ENCODE assay signal across 30 cellular contexts in the genomic region with DNA sequence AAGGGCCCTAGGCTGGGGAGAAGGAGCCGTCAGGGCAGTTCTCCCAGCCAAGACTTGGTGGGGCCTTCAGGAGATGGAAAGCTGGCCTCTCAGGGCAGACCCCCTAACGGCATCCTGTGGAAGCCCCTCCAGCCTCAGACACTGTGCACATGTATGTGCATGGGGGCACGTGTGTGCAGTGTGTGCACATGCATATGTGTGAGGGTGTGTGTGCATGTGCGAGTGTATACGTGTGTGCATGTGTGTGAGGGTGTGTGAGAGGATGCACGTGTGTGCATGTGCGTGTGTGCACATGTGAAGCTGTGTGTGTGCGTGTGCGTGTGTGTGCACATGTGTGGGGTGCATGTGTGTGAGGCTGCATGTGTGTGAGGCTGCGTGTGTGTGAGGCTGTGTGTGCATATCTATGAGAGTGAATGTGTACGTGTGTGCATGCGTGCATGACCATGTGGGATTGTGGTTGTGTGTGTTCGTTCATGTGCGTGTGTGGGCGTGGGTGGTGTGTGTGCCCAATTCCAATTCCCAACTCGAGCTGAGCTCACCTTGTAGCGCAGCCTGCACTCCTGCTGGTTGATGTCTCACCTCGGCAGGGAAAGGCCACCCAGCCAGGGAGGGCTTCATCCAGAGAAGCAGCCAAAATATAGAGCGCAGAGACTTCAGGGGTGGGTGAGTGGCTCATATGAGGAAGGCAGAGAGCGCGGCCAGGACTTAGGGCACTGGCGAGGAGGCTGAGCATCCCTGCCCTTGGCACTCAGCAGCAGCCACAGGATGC.
DNase-seq lines count a peak whose midpoint lies in the region; ATAC-seq, FAIRE-seq and TF ChIP-seq lines count a peak whose summit lies in the region.
"Had no signal": no experiment of that assay in that cellular context is flagged by ENCODE, and none has a peak within 500 bp of the region (broad histone marks: within the 10 kb centered on the region; RNA-seq: fewer than 3 reads in every experiment).

No MANE protein-coding gene starts in this region.

- POLR2A ChIA-PET in WTC11 (lab: Charles Lee) (no interaction called here), HepG2 (lab: Yijun Ruan, JAX) (no interaction called here)

- no peak overlapping the region for H3K4me3 Mint-ChIP-seq in activated T-cell treated with anti-CD3 and anti-CD28 coated beads, Interleukin-2, amount 50 U/mL, for 24 hours
- H3K4me3 Mint-ChIP-seq in activated T-cell treated with anti-CD3 and anti-CD28 coated beads, Interleukin-2, amount 50 U/mL, for 72 hours: no peak overlapping the region
- H3K4me3 Mint-ChIP-seq in WTC11 (no peak overlapping the region), type B pancreatic cell (no peak overlapping the region)
- H3K4me3 Mint-ChIP-seq: activated naive CD8-positive, alpha-beta T cell; IgD-negative memory B cell had no signal

- no peak overlapping the region for H3K9ac ChIP-seq in HepG2 (ENCODE audit: insufficient read depth, low read depth, low read length)
- H3K9ac ChIP-seq: BLaER1 had no signal

- no peak for TF ChIP-seq CTCF in WTC11 (IDR thresholded peaks at IDR 0.05)
- no peak for TF ChIP-seq CTCF in HepG2 (CRISPR knock-in tag; IDR thresholded peaks at IDR 0.05)
- no peak for TF ChIP-seq CTCF in type B pancreatic cell (conservative IDR thresholded peaks at IDR 0.05)

- no peaks in the 10 kb centered on the region for H3K4me1 ChIP-seq in HepG2 (ENCODE audit: insufficient read depth, low read length)
- H3K4me1 ChIP-seq: right atrium auricular region had no signal

- H3K27ac Mint-ChIP-seq in activated T-cell treated with anti-CD3 and anti-CD28 coated beads, Interleukin-2, amount 50 U/mL, for 24 hours: no peak overlapping the region
- no peak overlapping the region for H3K27ac Mint-ChIP-seq in activated T-cell treated with anti-CD3 and anti-CD28 coated beads, Interleukin-2, amount 50 U/mL, for 72 hours
- H3K27ac Mint-ChIP-seq in WTC11 (no peak overlapping the region; the same call in 1 of the 2 replicates), type B pancreatic cell (no peak overlapping the region)
- H3K27ac Mint-ChIP-seq: activated naive CD8-positive, alpha-beta T cell; IgD-negative memory B cell had no signal

- H3K4me3 ChIP-seq in HepG2 (replicated peaks in 1 of 3; ENCODE audit: insufficient read depth in 1 of 3, low read depth in 2 of 3, low read length in 3 of 3): no peak overlapping the region
- H3K4me3 ChIP-seq: BLaER1, esophagus squamous epithelium, gastroesophageal sphincter, MG63, right atrium auricular region had no signal

- BruUV-seq in HepG2 (replicated peaks; lab: Mats Ljungman, UMichigan): no TSS peak

- no peaks in the 10 kb centered on the region for H3K36me3 Mint-ChIP-seq in activated T-cell treated with anti-CD3 and anti-CD28 coated beads, Interleukin-2, amount 50 U/mL, for 24 hours (ENCODE audit: low read depth)
- no peaks in the 10 kb centered on the region for H3K36me3 Mint-ChIP-seq in activated T-cell treated with anti-CD3 and anti-CD28 coated beads, Interleukin-2, amount 50 U/mL, for 72 hours (ENCODE audit: insufficient read depth in 2 of 2)
- H3K36me3 Mint-ChIP-seq in WTC11 (no peaks in the 10 kb centered on the region), type B pancreatic cell (no peaks in the 10 kb centered on the region)
- H3K36me3 Mint-ChIP-seq: activated naive CD8-positive, alpha-beta T cell; IgD-negative memory B cell had no signal

- H3K36me3 ChIP-seq in HepG2 (replicated peaks in 1 of 2; ENCODE audit: control insufficient read depth in 1 of 2, insufficient read depth in 2 of 2, low read length in 2 of 2): no peaks in the 10 kb centered on the region
- H3K36me3 ChIP-seq: BLaER1, esophagus squamous epithelium, gastroesophageal sphincter, MG63, right atrium auricular region had no signal

- peaks cover 11% of the 10 kb centered on the region for H3K27me3 Mint-ChIP-seq in activated T-cell treated with anti-CD3 and anti-CD28 coated beads, Interleukin-2, amount 50 U/mL, for 24 hours
- peaks cover 6% of the 10 kb centered on the region for H3K27me3 Mint-ChIP-seq in activated T-cell treated with anti-CD3 and anti-CD28 coated beads, Interleukin-2, amount 50 U/mL, for 72 hours (ENCODE audit: low read depth)
- H3K27me3 Mint-ChIP-seq in WTC11 (ENCODE audit: low read depth) (no peaks in the 10 kb centered on the region), type B pancreatic cell (peaks cover 38% of the 10 kb centered on the region)

- 12% methylated on average over 20 of the region's 22 CpGs for WGBS in HepG2 (ENCODE audit: low lambda C conversion rate)

- in situ Hi-C loops in HepG2 (cut with HindIII; ENCODE audit: extremely low pct_ligation_motif_present, low pct_unique_long_range_greater_than_20kb): no loop called here

- intact Hi-C loops in HepG2 (cut with micrococcal nuclease; ENCODE audit: unreplicated experiment): no loop called here

- H3K27me3 ChIP-seq in HepG2 (ENCODE audit: control insufficient read depth in 1 of 2, insufficient read depth in 2 of 2, low read length in 2 of 2): peaks cover 11 to 36% of the 10 kb centered on the region in 2 experiments
- H3K27me3 ChIP-seq: MG63, right atrium auricular region had no signal

- no peaks in the 10 kb centered on the region for H4K20me1 ChIP-seq in HepG2 (ENCODE audit: insufficient read depth, low read length)
- H4K20me1 ChIP-seq: BLaER1 had no signal

- no peaks in the 10 kb centered on the region for H3K4me1 Mint-ChIP-seq in activated T-cell treated with anti-CD3 and anti-CD28 coated beads, Interleukin-2, amount 50 U/mL, for 24 hours (ENCODE audit: low read depth)
- H3K4me1 Mint-ChIP-seq in activated T-cell treated with anti-CD3 and anti-CD28 coated beads, Interleukin-2, amount 50 U/mL, for 72 hours (ENCODE audit: low read depth): no peaks in the 10 kb centered on the region
- H3K4me1 Mint-ChIP-seq in WTC11 (peaks cover 39% of the 10 kb centered on the region), type B pancreatic cell (ENCODE audit: unreplicated experiment) (peaks cover 13% of the 10 kb centered on the region)
- H3K4me1 Mint-ChIP-seq: IgD-negative memory B cell had no signal

- TF ChIP-seq POLR2A in HepG2 (IDR thresholded peaks at IDR 0.05; ENCODE audit: insufficient read depth in 1 of 2, low read depth in 2 of 2, low read length in 2 of 2): no peak

- no peak for TF ChIP-seq EP300 in HepG2 (IDR thresholded peaks at IDR 0.05; ENCODE audit: low read depth in 2 of 2, low read length in 2 of 2)
- no peak for TF ChIP-seq EP300 in HepG2 (CRISPR knock-in tag; IDR thresholded peaks at IDR 0.05; ENCODE audit: borderline replicate concordance)

- no peak for TF ChIP-seq RAD21 in HepG2 (CRISPR knock-in tag; IDR thresholded peaks at IDR 0.05)

- H3K9me3 Mint-ChIP-seq in activated T-cell treated with anti-CD3 and anti-CD28 coated beads, Interleukin-2, amount 50 U/mL, for 24 hours: no peaks in the 10 kb centered on the region
- no peaks in the 10 kb centered on the region for H3K9me3 Mint-ChIP-seq in activated T-cell treated with anti-CD3 and anti-CD28 coated beads, Interleukin-2, amount 50 U/mL, for 72 hours
- H3K9me3 Mint-ChIP-seq in WTC11 (no peaks in the 10 kb centered on the region), type B pancreatic cell (no peaks in the 10 kb centered on the region)
- H3K9me3 Mint-ChIP-seq: IgD-negative memory B cell had no signal

- H3K27ac ChIP-seq in HepG2 (ENCODE audit: extremely low read length, insufficient read depth, low read length): no peak overlapping the region
- H3K27ac ChIP-seq: BLaER1, esophagus squamous epithelium, gastroesophageal sphincter, right atrium auricular region, VCaP had no signal

- H2AFZ ChIP-seq in HepG2 (ENCODE audit: low read length): no peak overlapping the region

- 0 out of 2 replicates have a peak, but pooled peaks cover 10% of the 10 kb centered on the region for H3K9me3 ChIP-seq in HepG2 (ENCODE audit: low read length)
- H3K9me3 ChIP-seq: BLaER1, esophagus squamous epithelium, gastroesophageal sphincter, MG63, right atrium auricular region had no signal

- peak; percentile 7 for DNase-seq in activated T-cell treated with anti-CD3 and anti-CD28 coated beads, Interleukin-2, amount 50 U/mL, for 24 hours
- no peak for DNase-seq in activated T-cell treated with anti-CD3 and anti-CD28 coated beads, Interleukin-2, amount 50 U/mL, for 72 hours
- peak; percentile 4 for DNase-seq in WTC11 (ENCODE audit: low spot score)
- no peak for DNase-seq in HepG2 (ENCODE audit: low spot score)
- DNase-seq in type B pancreatic cell (ENCODE audit: extremely low spot score, unreplicated experiment): peak; percentile 48
- DNase-seq in cortex of kidney (lab: John Stamatoyannopoulos, UW): no peak
- DNase-seq in hypothalamus (lab: John Stamatoyannopoulos, UW): no peak
- no peak for DNase-seq in KG1 (lab: John Stamatoyannopoulos, UW)
- DNase-seq: activated CD4-positive, alpha-beta T cell treated with anti-CD3 and anti-CD28 coated beads, Interleukin-2, amount 50 U/mL, for 4 hours; COR-L47; effector CD8-positive, alpha-beta T cell; esophagus squamous epithelium; mammary epithelial cell; MG63; NCI-H1417; NCI-H2107; NCI-H510A; NK-92 treated with Interleukin-12 subunit alpha and Interleukin-12 subunit beta, amount 100 ng/mL, for 24 hours; occipital lobe; stimulated activated CD4-positive, alpha-beta T cell treated with anti-CD3 and anti-CD28 coated beads, Interleukin-12 subunit alpha, Interleukin-12 subunit beta, amount 100 ng/mL, for 4 hours; T-helper 2 cell had no signal

- H3K4me2 ChIP-seq in HepG2 (ENCODE audit: low read depth, low read length): no peak overlapping the region
- H3K4me2 ChIP-seq: BLaER1 had no signal

- CTCF ChIA-PET in WTC11 (lab: Charles Lee) (no interaction called here), HepG2 (lab: Yijun Ruan, JAX; ENCODE audit: low intra/inter-chr PET ratio, low total read pairs) (no interaction called here)

- H3K79me2 ChIP-seq in HepG2 (ENCODE audit: insufficient read depth, low read length): no peaks in the 10 kb centered on the region

- FAIRE-seq in HepG2 (lab: Jason Lieb, UNC): no peak
- FAIRE-seq: astrocyte, kidney had no signal

- no peak for ATAC-seq in activated T-cell treated with anti-CD3 and anti-CD28 coated beads, Interleukin-2, amount 50 U/mL, for 72 hours (replicated peaks in 1 of 2)
- no peak for ATAC-seq in WTC11
- no peak for ATAC-seq in HepG2
- ATAC-seq: gastroesophageal sphincter, Panc1 had no signal

TF ChIP-seq in WTC11, 78 proteins besides CTCF, POLR2A, EP300 and RAD21 (continues in another document):
- TF ChIP-seq TCF7 (CRISPR knock-in tag; IDR thresholded peaks at IDR 0.05; ENCODE audit: low read depth): 0 out of 2 replicates have a peak, but pooled peaks have one; percentile 52

TF ChIP-seq in HepG2, 621 proteins besides CTCF, POLR2A, EP300 and RAD21 (continues in another document):
- no peak for TF ChIP-seq ZNF350 (CRISPR knock-in tag; IDR thresholded peaks at IDR 0.05; ENCODE audit: borderline replicate concordance, low read depth)

Comparison
In these comparisons a context has a peak if more than half of its experiments do, and no peak if none do; other contexts are left out.
1. DNase-seq: peak in activated T-cell treated with anti-CD3 and anti-CD28 coated beads, Interleukin-2, amount 50 U/mL, for 24 hours (single experiment), WTC11 (single experiment) and type B pancreatic cell (single experiment); none in activated T-cell treated with anti-CD3 and anti-CD28 coated beads, Interleukin-2, amount 50 U/mL, for 72 hours (0 of 2), HepG2 (single experiment), cortex of kidney (single experiment), hypothalamus (0 of 51) and KG1 (single experiment).